Comparison of ENCODE assay signal across 24 cellular contexts in the genomic region with DNA sequence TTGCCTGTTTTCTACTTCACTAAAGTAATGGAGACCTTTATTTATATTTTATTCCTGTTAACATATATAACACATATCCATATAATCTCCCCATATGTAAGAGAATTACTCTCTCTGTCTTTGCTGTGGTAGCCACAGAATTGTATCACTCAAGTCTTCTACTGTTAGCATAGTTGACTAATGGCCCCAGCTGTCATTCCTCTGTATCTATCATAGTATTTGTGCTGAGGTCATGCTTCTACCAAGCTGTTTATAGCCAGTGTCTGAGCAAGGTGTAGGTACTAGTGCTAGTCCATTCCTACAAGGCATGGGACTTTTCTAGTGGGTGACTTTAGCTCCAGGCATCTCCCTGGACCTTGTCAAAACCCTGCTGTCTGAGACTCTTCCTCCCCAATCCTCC.
"Had no signal": no experiment of that assay in that cellular context is flagged by ENCODE, and none has a peak within 500 bp of the region (broad histone marks: within the 10 kb centered on the region; RNA-seq: fewer than 3 reads in every experiment).

No MANE protein-coding gene starts in this region.

- H3K4me1 Mint-ChIP-seq: memory B cell; naive thymus-derived CD4-positive, alpha-beta T cell; nephron had no signal

- H3K79me2 ChIP-seq: parathyroid adenoma had no signal

- H3K9ac ChIP-seq: neural progenitor cell, parathyroid adenoma had no signal

- H3K4me1 ChIP-seq: gastrocnemius medialis, neural progenitor cell, parathyroid adenoma, right lobe of liver, tibial nerve, upper lobe of left lung had no signal

- H3K27ac Mint-ChIP-seq: memory B cell; mesothelial cell of epicardium; naive thymus-derived CD4-positive, alpha-beta T cell; nephron; neural progenitor cell; progenitor cell of endocrine pancreas; stimulated activated naive B cell treated with anti-CD40 and anti-IgM and Interleukin-4, amounts not matched to agents 10 μg/mL and 1 μg/mL and 100 μg/mL, for 72 hours; stimulated activated naive CD8-positive, alpha-beta T cell treated with anti-CD3 and anti-CD28 coated beads, Interleukin-15, Interleukin-2, amounts not matched to agents 100 ng/mL and 50 ng/mL, for 24 hours had no signal

- H3K4me3 Mint-ChIP-seq: memory B cell; mesothelial cell of epicardium; naive thymus-derived CD4-positive, alpha-beta T cell; nephron; neural progenitor cell; stimulated activated naive B cell treated with anti-CD40 and anti-IgM and Interleukin-4, amounts not matched to agents 10 μg/mL and 1 μg/mL and 100 μg/mL, for 72 hours; stimulated activated naive CD8-positive, alpha-beta T cell treated with anti-CD3 and anti-CD28 coated beads, Interleukin-15, Interleukin-2, amounts not matched to agents 100 ng/mL and 50 ng/mL, for 24 hours had no signal

- H3K9me3 ChIP-seq: gastrocnemius medialis, mucosa of descending colon, right lobe of liver, thoracic aorta, tibial nerve, upper lobe of left lung had no signal

- H3K4me2 ChIP-seq: neural progenitor cell had no signal

- H3K36me3 Mint-ChIP-seq: naive thymus-derived CD4-positive, alpha-beta T cell; neural progenitor cell; stimulated activated naive B cell treated with anti-CD40 and anti-IgM and Interleukin-4, amounts not matched to agents 10 μg/mL and 1 μg/mL and 100 μg/mL, for 72 hours had no signal

- ATAC-seq: gastrocnemius medialis; left lobe of liver; mucosa of descending colon; naive thymus-derived CD4-positive, alpha-beta T cell; right lobe of liver; stimulated activated naive B cell treated with anti-CD40 and anti-IgM and Interleukin-4, amounts not matched to agents 10 μg/mL and 1 μg/mL and 100 μg/mL, for 72 hours had no signal

- H3K27me3 ChIP-seq: gastrocnemius medialis, neural progenitor cell, right lobe of liver, tibial nerve, upper lobe of left lung had no signal

- DNase-seq: dermis blood vessel endothelial cell; effector memory CD4-positive, alpha-beta T cell; erythroblast; gastrocnemius medialis; head of caudate nucleus; kidney glomerular epithelial cell; mucosa of descending colon; naive thymus-derived CD4-positive, alpha-beta T cell; right lobe of liver; stimulated activated CD4-positive, alpha-beta T cell treated with anti-CD3 and anti-CD28 coated beads, Interleukin-2, amount 100 ng/mL, for 48 hours; stimulated activated naive B cell treated with anti-CD40 and anti-IgM and Interleukin-4, amounts not matched to agents 10 μg/mL and 1 μg/mL and 100 μg/mL, for 72 hours; upper lobe of left lung had no signal

- H3K4me3 ChIP-seq: coronary artery, gastrocnemius medialis, lung, mucosa of descending colon, neural progenitor cell, right lobe of liver, thoracic aorta, tibial nerve, upper lobe of left lung had no signal

- H3K27ac ChIP-seq: coronary artery, gastrocnemius medialis, neural progenitor cell, parathyroid adenoma, right lobe of liver, thoracic aorta, tibial nerve, upper lobe of left lung had no signal

- H3K36me3 ChIP-seq: gastrocnemius medialis, neural progenitor cell, right lobe of liver, thoracic aorta, upper lobe of left lung had no signal

- H3K27me3 Mint-ChIP-seq: naive thymus-derived CD4-positive, alpha-beta T cell; stimulated activated naive B cell treated with anti-CD40 and anti-IgM and Interleukin-4, amounts not matched to agents 10 μg/mL and 1 μg/mL and 100 μg/mL, for 72 hours; stimulated activated naive CD8-positive, alpha-beta T cell treated with anti-CD3 and anti-CD28 coated beads, Interleukin-15, Interleukin-2, amounts not matched to agents 100 ng/mL and 50 ng/mL, for 24 hours had no signal

- H2AFZ ChIP-seq: neural progenitor cell, parathyroid adenoma had no signal

- H3K9me3 Mint-ChIP-seq: mesothelial cell of epicardium; nephron; neural progenitor cell; stimulated activated naive CD8-positive, alpha-beta T cell treated with anti-CD3 and anti-CD28 coated beads, Interleukin-15, Interleukin-2, amounts not matched to agents 100 ng/mL and 50 ng/mL, for 24 hours had no signal
